16 cellular contexts compared by ENCODE assay signal in the genomic region with DNA sequence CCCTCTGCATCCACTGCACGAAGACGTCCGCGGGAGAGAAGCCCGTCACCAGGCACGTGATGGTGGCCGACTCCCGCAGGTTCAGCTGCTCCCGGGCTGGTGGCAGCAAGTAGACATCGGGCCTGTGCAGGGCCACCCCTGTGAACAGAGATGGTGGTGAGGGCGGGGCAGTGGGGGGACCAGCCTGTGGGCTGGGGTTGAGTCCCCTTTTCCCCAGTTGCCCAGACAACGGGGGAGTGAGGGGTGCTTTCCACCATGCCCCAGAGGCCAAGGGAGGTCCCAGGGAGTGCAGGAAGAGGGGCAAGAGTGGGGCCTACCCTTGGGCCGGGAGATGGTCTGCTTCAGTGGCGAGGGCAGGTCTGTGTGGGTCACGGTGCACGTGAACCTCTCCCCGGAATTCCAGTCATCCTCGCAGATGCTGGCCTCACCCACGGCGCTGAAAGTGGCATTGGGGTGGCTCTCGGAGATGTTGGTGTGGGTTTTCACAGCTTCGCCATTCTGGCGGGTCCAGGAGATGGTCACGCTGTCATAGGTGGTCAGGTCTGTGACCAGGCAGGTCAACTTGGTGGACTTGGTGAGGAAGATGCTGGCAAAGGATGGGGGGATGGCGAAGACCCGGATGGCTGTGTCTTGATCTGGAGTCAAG.
DNase-seq lines count a peak whose midpoint lies in the region; ATAC-seq and TF ChIP-seq lines count a peak whose summit lies in the region.
"Had no signal": no experiment of that assay in that cellular context is flagged by ENCODE, and none has a peak within 500 bp of the region (broad histone marks: within the 10 kb centered on the region; RNA-seq: fewer than 3 reads in every experiment).

No MANE protein-coding gene starts in this region.

- H4K20me1 ChIP-seq in H9 (ENCODE audit: control insufficient read depth, insufficient read depth, insufficient read length) = no peaks in the 10 kb centered on the region
- H4K20me1 ChIP-seq in smooth muscle cell (ENCODE audit: low read depth) = no peaks in the 10 kb centered on the region

- H3K18ac ChIP-seq in H9 (ENCODE audit: insufficient read length, low read depth, low read length) = no peak overlapping the region

- no peak overlapping the region for H2AK5ac ChIP-seq in H9 (ENCODE audit: insufficient read length, low read length)

- H2AFZ ChIP-seq in H9 (ENCODE audit: low read length) (no peak overlapping the region), smooth muscle cell (ENCODE audit: low read depth) (no peak overlapping the region)
- H2AFZ ChIP-seq: parathyroid adenoma had no signal

- H3K9ac ChIP-seq in H9 (ENCODE audit: extremely low read depth, insufficient read length, low read length) (no peak overlapping the region), colonic mucosa (ENCODE audit: low read depth in 2 of 2, low read length in 2 of 2) (no peak overlapping the region), smooth muscle cell (ENCODE audit: low read depth) (no peak overlapping the region)
- H3K9ac ChIP-seq: parathyroid adenoma had no signal

- H3T11ph ChIP-seq in H9 (ENCODE audit: low read length) = no peak overlapping the region

- no peaks in the 10 kb centered on the region for H3K27me3 Mint-ChIP-seq in CD4-positive, alpha-beta memory T cell
- H3K27me3 Mint-ChIP-seq in H9 (ENCODE audit: low read depth) = peaks cover 3% of the 10 kb centered on the region
- H3K27me3 Mint-ChIP-seq: activated naive CD8-positive, alpha-beta T cell treated with anti-CD3 and anti-CD28 coated beads for 36 hours had no signal

- H3F3A ChIP-seq in smooth muscle cell (ENCODE audit: low read depth) = no peaks in the 10 kb centered on the region

- no peak overlapping the region for H4K8ac ChIP-seq in H9 (replicated peaks; ENCODE audit: insufficient read length, low read depth, low read length)

- no peak for TF ChIP-seq POLR2A in GM18505 (IDR thresholded peaks at IDR 0.05; ENCODE audit: borderline replicate concordance, extremely low read depth, insufficient read depth, insufficient read length)

- no peaks in the 10 kb centered on the region for H3K23me2 ChIP-seq in H9 (ENCODE audit: insufficient read length, low read depth, low read length, poor library complexity, severe bottlenecking)

- no peak overlapping the region for H2BK20ac ChIP-seq in H9 (ENCODE audit: low read depth, low read length, poor library complexity, severe bottlenecking)

- no peaks in the 10 kb centered on the region for H3K9me3 ChIP-seq in CD4-positive, alpha-beta memory T cell (ENCODE audit: control insufficient read depth in 1 of 2, low read length in 2 of 2)
- peaks cover 98% of the 10 kb centered on the region for H3K9me3 ChIP-seq in H9 (ENCODE audit: control insufficient read depth, low read depth, low read length)
- no peaks in the 10 kb centered on the region for H3K9me3 ChIP-seq in colonic mucosa
- no peaks in the 10 kb centered on the region for H3K9me3 ChIP-seq in smooth muscle cell (replicated peaks; ENCODE audit: low read depth)
- H3K9me3 ChIP-seq: HAP-1 had no signal

- no peaks in the 10 kb centered on the region for H3K27me3 ChIP-seq in CD4-positive, alpha-beta memory T cell (ENCODE audit: insufficient read depth, low read length)
- no peaks in the 10 kb centered on the region for H3K27me3 ChIP-seq in H9 (ENCODE audit: insufficient read depth, low read length)
- H3K27me3 ChIP-seq in colonic mucosa = no peaks in the 10 kb centered on the region
- H3K27me3 ChIP-seq in smooth muscle cell (ENCODE audit: low read depth) = no peaks in the 10 kb centered on the region

- peaks cover 3 to 45% (median 22%) of the 10 kb centered on the region in 4 donors for H3K4me1 Mint-ChIP-seq in CD4-positive, alpha-beta memory T cell
- no peaks in the 10 kb centered on the region for H3K4me1 Mint-ChIP-seq in H9

- intact Hi-C loops in CD4-positive, alpha-beta memory T cell (cut with micrococcal nuclease) = no loop called here
- intact Hi-C loops in colonic mucosa (cut with DNase I) (no loop called here), posterior vena cava (cut with DNase I) (no loop called here)

- H3K79me1 ChIP-seq in H9 (ENCODE audit: insufficient read depth, low read depth, low read length, poor library complexity, severe bottlenecking) = no peaks in the 10 kb centered on the region

- H2BK12ac ChIP-seq in H9 (ENCODE audit: insufficient read length, low read depth, low read length) = no peak overlapping the region

- WGBS in H9 (ENCODE audit: extremely low coverage, insufficient read length, low lambda C conversion rate) = no CpG with 5 or more reads among the region's 26 CpGs
- 88% methylated on average over 26 of the region's 26 CpGs for WGBS in smooth muscle cell (ENCODE audit: low lambda C conversion rate)

- no peak overlapping the region for H3K14ac ChIP-seq in H9 (ENCODE audit: insufficient read depth, low read length)

- no peak overlapping the region for H3K4me3 ChIP-seq in CD4-positive, alpha-beta memory T cell (ENCODE audit: low read length in 2 of 2)
- H3K4me3 ChIP-seq in colonic mucosa (no peak overlapping the region), smooth muscle cell (no peak overlapping the region)
- H3K4me3 ChIP-seq: HAP-1 had no signal

- H3K4me2 ChIP-seq in H9 (ENCODE audit: insufficient read depth, insufficient read length, low read length) = no peak overlapping the region
- H3K4me2 ChIP-seq in smooth muscle cell = no peak overlapping the region

- no peak overlapping the region for H3K56ac ChIP-seq in H9 (ENCODE audit: insufficient read length, low read depth, low read length)

- ATAC-seq in GM18505 (IDR thresholded peaks at IDR 0.05; ENCODE audit: unreplicated experiment) = no peak
- ATAC-seq: left colon; stimulated activated naive CD8-positive, alpha-beta T cell treated with anti-CD3 and anti-CD28 coated beads, Interleukin-15, Interleukin-2, amounts not matched to agents 100 U/mL and 50 U/mL, for 24 hours had no signal

- no peak overlapping the region for H3K23ac ChIP-seq in H9 (ENCODE audit: insufficient read length, low read depth, low read length)

- CTCF ChIA-PET in CD4-positive, alpha-beta memory T cell (lab: Charles Lee; ENCODE audit: partially characterized antibody) = no interaction called here

- no peak overlapping the region for H2BK120ac ChIP-seq in H9 (ENCODE audit: low read depth, low read length, poor library complexity, severe bottlenecking)

- H3K27ac ChIP-seq in CD4-positive, alpha-beta memory T cell (ENCODE audit: low read depth, low read length) = no peak overlapping the region
- H3K27ac ChIP-seq in H9 (ENCODE audit: insufficient read length, low read depth, low read length) = no peak overlapping the region
- no peak overlapping the region for H3K27ac ChIP-seq in colonic mucosa
- H3K27ac ChIP-seq in smooth muscle cell (ENCODE audit: low read depth) = no peak overlapping the region
- H3K27ac ChIP-seq: parathyroid adenoma had no signal

- peaks cover 43% of the 10 kb centered on the region for H3K4me1 ChIP-seq in CD4-positive, alpha-beta memory T cell (ENCODE audit: insufficient read depth, low read length)
- H3K4me1 ChIP-seq in H9 (ENCODE audit: insufficient read depth, low read length) (no peaks in the 10 kb centered on the region), colonic mucosa (no peaks in the 10 kb centered on the region), smooth muscle cell (ENCODE audit: low read depth) (no peaks in the 10 kb centered on the region)
- H3K4me1 ChIP-seq: HAP-1, parathyroid adenoma had no signal

- H3K36me3 ChIP-seq in CD4-positive, alpha-beta memory T cell (ENCODE audit: insufficient read depth, low read length) = no peaks in the 10 kb centered on the region
- no peaks in the 10 kb centered on the region for H3K36me3 ChIP-seq in colonic mucosa
- no peaks in the 10 kb centered on the region for H3K36me3 ChIP-seq in smooth muscle cell (ENCODE audit: low read depth)
- H3K36me3 ChIP-seq: HAP-1 had no signal

- no peak overlapping the region for H2BK15ac ChIP-seq in H9 (ENCODE audit: low read depth, low read length)

- H3K4ac ChIP-seq in H9 (ENCODE audit: low read depth, low read length) = no peak overlapping the region

- POLR2A ChIA-PET in CD4-positive, alpha-beta memory T cell (lab: Charles Lee; ENCODE audit: partially characterized antibody) = no interaction called here

- H3K79me2 ChIP-seq in H9 (ENCODE audit: insufficient read depth, low read length) (no peaks in the 10 kb centered on the region), smooth muscle cell (ENCODE audit: low read depth) (no peaks in the 10 kb centered on the region)
- H3K79me2 ChIP-seq: parathyroid adenoma had no signal

- H4K91ac ChIP-seq in H9 (ENCODE audit: insufficient read length, low read depth, low read length) = no peak overlapping the region

- H4K5ac ChIP-seq in H9 (ENCODE audit: insufficient read length, low read depth, low read length) = no peak overlapping the region

- DNase-seq in CD4-positive, alpha-beta memory T cell = no peak
- DNase-seq in H9 (peak; percentile 11), colonic mucosa (peak; percentile 8), posterior vena cava (ENCODE audit: low spot score) (peak; percentile 83), DMS79 (lab: John Stamatoyannopoulos, UW) (no peak), smooth muscle cell (lab: John Stamatoyannopoulos, UW; ENCODE audit: unreplicated experiment) (no peak)
- DNase-seq: activated naive CD8-positive, alpha-beta T cell treated with anti-CD3 and anti-CD28 coated beads for 36 hours; AML-193; DMS153; NCI-H187 treated with DMSO at 0.1 percent for 48 hours; NCI-H524; stimulated activated naive CD8-positive, alpha-beta T cell treated with anti-CD3 and anti-CD28 coated beads, Interleukin-15, Interleukin-2, amounts not matched to agents 100 U/mL and 50 U/mL, for 24 hours had no signal

- peaks cover 0 to 6% (median 0%) of the 10 kb centered on the region in 8 donors for H3K9me3 Mint-ChIP-seq in CD4-positive, alpha-beta memory T cell
- peaks cover 84 to 95% of the 10 kb centered on the region in 2 experiments for H3K9me3 Mint-ChIP-seq in H9
- H3K9me3 Mint-ChIP-seq: activated naive CD8-positive, alpha-beta T cell treated with anti-CD3 and anti-CD28 coated beads for 36 hours had no signal

- H3K27ac Mint-ChIP-seq in CD4-positive, alpha-beta memory T cell = peak overlapping the region in 5 of 7 donors; percentile 42 to 79 (median 59)
- H3K27ac Mint-ChIP-seq in H9 = no peak overlapping the region
- H3K27ac Mint-ChIP-seq: activated naive CD8-positive, alpha-beta T cell treated with anti-CD3 and anti-CD28 coated beads for 36 hours had no signal

- TF ChIP-seq CTCF in H9 (conservative IDR thresholded peaks at IDR 0.05) (no peak), colonic mucosa (IDR thresholded peaks at IDR 0.05) (no peak), smooth muscle cell (IDR thresholded peaks at IDR 0.05; ENCODE audit: borderline replicate concordance, insufficient read depth, poor library complexity, severe bottlenecking) (no peak)

- H3K4me3 Mint-ChIP-seq in CD4-positive, alpha-beta memory T cell = peak overlapping the region in 1 of 8 donors; percentile 41
- peak overlapping the region in 1 of 2 experiments; percentile 38; a peak in 1 of 5 replicates for H3K4me3 Mint-ChIP-seq in H9
- H3K4me3 Mint-ChIP-seq: activated naive CD8-positive, alpha-beta T cell treated with anti-CD3 and anti-CD28 coated beads for 36 hours had no signal

- H2BK5ac ChIP-seq in H9 (ENCODE audit: insufficient read length, low read length) = no peak overlapping the region

- no peaks in the 10 kb centered on the region for H3K36me3 Mint-ChIP-seq in CD4-positive, alpha-beta memory T cell
- H3K36me3 Mint-ChIP-seq in H9 (ENCODE audit: insufficient read depth in 1 of 3, low read depth in 3 of 3) = peaks cover 15 to 22% (median 17%) of the 10 kb centered on the region in 3 experiments; a peak in 6 of 7 replicates

Comparison
In these comparisons a context has a peak if more than half of its experiments do, and no peak if none do; other contexts are left out.
1. DNase-seq: peak in H9 (single experiment), colonic mucosa (single experiment) and posterior vena cava (single experiment); none in CD4-positive, alpha-beta memory T cell (0 of 5), DMS79 (single experiment) and smooth muscle cell (single experiment).
2. H3K27ac Mint-ChIP-seq: peak in CD4-positive, alpha-beta memory T cell (5 of 7); none in H9 (0 of 3).